ENCODE assay signal across 24 cellular contexts in genomic region chr6:79710127-79710526, GRCh38.
DNase-seq lines count a peak whose midpoint lies in the region; ATAC-seq and TF ChIP-seq lines count a peak whose summit lies in the region.
"Had no signal": no experiment of that assay in that cellular context is flagged by ENCODE, and none has a peak within 500 bp of the region (broad histone marks: within the 10 kb centered on the region; RNA-seq: fewer than 3 reads in every experiment).

No MANE protein-coding gene starts in this region.

- H3K27me3 ChIP-seq in dorsolateral prefrontal cortex, result no peaks in the 10 kb centered on the region
- no peaks in the 10 kb centered on the region for H3K27me3 ChIP-seq in CD8-positive, alpha-beta T cell (ENCODE audit: insufficient read depth, low read length)
- H3K27me3 ChIP-seq in tibial artery, result no peaks in the 10 kb centered on the region
- H3K27me3 ChIP-seq: BLaER1 treated with 17β-estradiol and CSF1 and Interleukin-3, amounts not matched to agents 10 nM and 100 nM had no signal

- intact Hi-C loops in dorsolateral prefrontal cortex (cut with DNase I) (loop anchor here (5.0 to 10.0 kb wide), 2 partner anchors 135 to 138 kb away; no protein-coding TSS in a partner anchor), mucosa of descending colon (cut with DNase I, micrococcal nuclease) (no loop called here), tibial artery (cut with DNase I; ENCODE audit: low total_unique reads) (loop anchor here (10.0 kb wide), 1 partner anchor 135 kb away; no protein-coding TSS in a partner anchor)
- intact Hi-C loops in CD8-positive, alpha-beta T cell (cut with DNase I, micrococcal nuclease), result loop anchor here in 1 of 2 experiments (5.0 kb wide), 1 partner anchor 63 kb away; no protein-coding TSS in a partner anchor

- H3K4me3 ChIP-seq in dorsolateral prefrontal cortex (no peak overlapping the region), mucosa of descending colon (no peak overlapping the region), tibial artery (no peak overlapping the region)
- H3K4me3 ChIP-seq in CD8-positive, alpha-beta T cell (ENCODE audit: low read depth, low read length), result no peak overlapping the region
- H3K4me3 ChIP-seq: BLaER1 treated with 17β-estradiol and CSF1 and Interleukin-3, amounts not matched to agents 10 nM and 100 nM; GM12878; left ventricle myocardium inferior; spleen; thoracic aorta had no signal

- POLR2A ChIA-PET in CD8-positive, alpha-beta T cell (lab: Charles Lee), result interaction anchor here (0.9 kb wide), 1 partner anchor 50 kb away, joined by 3 read pairs; no protein-coding TSS in a partner anchor

- H3K9me3 ChIP-seq in mucosa of descending colon (no peaks in the 10 kb centered on the region), tibial artery (no peaks in the 10 kb centered on the region)
- no peaks in the 10 kb centered on the region for H3K9me3 ChIP-seq in CD8-positive, alpha-beta T cell (ENCODE audit: low read length)
- H3K9me3 ChIP-seq: BLaER1 treated with 17β-estradiol and CSF1 and Interleukin-3, amounts not matched to agents 10 nM and 100 nM; left ventricle myocardium inferior; spleen; thoracic aorta had no signal

- TF ChIP-seq CTCF in dorsolateral prefrontal cortex (IDR thresholded peaks at IDR 0.05 in 54 of 56, conservative IDR thresholded peaks at IDR 0.05 in 2 of 56; ENCODE audit: low read depth in 1 of 56, partially characterized antibody in 56 of 56) (no peak), mucosa of descending colon (IDR thresholded peaks at IDR 0.05) (no peak), tibial artery (IDR thresholded peaks at IDR 0.05) (no peak)
- no peak for TF ChIP-seq CTCF in CD8-positive, alpha-beta T cell (IDR thresholded peaks at IDR 0.05)

- H3K4me1 ChIP-seq in mucosa of descending colon (ENCODE audit: low read depth) (no peaks in the 10 kb centered on the region), tibial artery (peaks cover 0 to 5% (median 0%) of the 10 kb centered on the region in 4 donors)
- peaks cover 11% of the 10 kb centered on the region for H3K4me1 ChIP-seq in CD8-positive, alpha-beta T cell (ENCODE audit: insufficient read depth, low read length)
- H3K4me1 ChIP-seq: BLaER1 treated with 17β-estradiol and CSF1 and Interleukin-3, amounts not matched to agents 10 nM and 100 nM; spleen had no signal

- H3K36me3 ChIP-seq in mucosa of descending colon (ENCODE audit: low read depth), result no peaks in the 10 kb centered on the region
- H3K36me3 ChIP-seq in CD8-positive, alpha-beta T cell (ENCODE audit: insufficient read depth, low read length), result no peaks in the 10 kb centered on the region
- no peaks in the 10 kb centered on the region for H3K36me3 ChIP-seq in tibial artery
- H3K36me3 ChIP-seq: BLaER1 treated with 17β-estradiol and CSF1 and Interleukin-3, amounts not matched to agents 10 nM and 100 nM; left ventricle myocardium inferior; spleen; thoracic aorta had no signal

- H3K4me1 Mint-ChIP-seq in CD8-positive, alpha-beta T cell (ENCODE audit: low read depth), result no peaks in the 10 kb centered on the region
- H3K4me1 Mint-ChIP-seq: natural killer cell had no signal

- peak overlapping the region in 31 of 59 donors; percentile 2 to 80 (median 40) for H3K27ac ChIP-seq in dorsolateral prefrontal cortex
- no peak overlapping the region for H3K27ac ChIP-seq in CD8-positive, alpha-beta T cell (ENCODE audit: low read depth, low read length)
- no peak overlapping the region for H3K27ac ChIP-seq in tibial artery
- H3K27ac ChIP-seq: BLaER1 treated with 17β-estradiol and CSF1 and Interleukin-3, amounts not matched to agents 10 nM and 100 nM; HL-60; left ventricle myocardium inferior; spleen; thoracic aorta had no signal

- no peak overlapping the region for H3K4me3 Mint-ChIP-seq in CD8-positive, alpha-beta T cell
- H3K4me3 Mint-ChIP-seq: mesothelial cell of epicardium; natural killer cell; T-helper 2 cell treated with Interferon-gamma antibody and Interleukin-4, amounts not matched to agents 5 μg/mL and 100 μg/mL, for 36 hours had no signal

- H3K9me3 Mint-ChIP-seq in CD8-positive, alpha-beta T cell, result no peaks in the 10 kb centered on the region
- H3K9me3 Mint-ChIP-seq: activated naive CD4-positive, alpha-beta T cell treated with anti-CD3 and anti-CD28 coated beads, Interleukin-2, amount 50 U/mL, for 72 hours; natural killer cell; T-helper 2 cell treated with Interferon-gamma antibody and Interleukin-4, amounts not matched to agents 5 μg/mL and 100 μg/mL, for 36 hours had no signal

- no peaks in the 10 kb centered on the region for H3K36me3 Mint-ChIP-seq in CD8-positive, alpha-beta T cell
- H3K36me3 Mint-ChIP-seq: activated naive CD4-positive, alpha-beta T cell treated with anti-CD3 and anti-CD28 coated beads, Interleukin-2, amount 50 U/mL, for 72 hours; natural killer cell had no signal

- H3K27me3 Mint-ChIP-seq in CD8-positive, alpha-beta T cell (ENCODE audit: low read depth), result peaks cover 6% of the 10 kb centered on the region

- CTCF ChIA-PET in CD8-positive, alpha-beta T cell (lab: Charles Lee), result interaction anchor here (1.2 kb wide), 1 partner anchor 139 kb away, joined by 3 read pairs; no protein-coding TSS in a partner anchor

- ATAC-seq in mucosa of descending colon, result peak; percentile 72
- no peak for ATAC-seq in CD8-positive, alpha-beta T cell
- ATAC-seq: activated naive CD4-positive, alpha-beta T cell treated with anti-CD3 and anti-CD28 coated beads, Interleukin-2, amount 50 U/mL, for 72 hours; GM12878 had no signal

- no peak overlapping the region for H3K27ac Mint-ChIP-seq in CD8-positive, alpha-beta T cell
- H3K27ac Mint-ChIP-seq: activated naive CD4-positive, alpha-beta T cell treated with anti-CD3 and anti-CD28 coated beads, Interleukin-2, amount 50 U/mL, for 72 hours; natural killer cell; T-helper 2 cell treated with Interferon-gamma antibody and Interleukin-4, amounts not matched to agents 5 μg/mL and 100 μg/mL, for 36 hours had no signal

- DNase-seq in DMS53 treated with DMSO at 0.1 percent for 48 hours (lab: John Stamatoyannopoulos, UW; ENCODE audit: unreplicated experiment) (peak; percentile 48), NCI-H510A treated with DMSO at 0.1 percent for 48 hours (lab: John Stamatoyannopoulos, UW) (peak; percentile 39), dorsolateral prefrontal cortex (no peak), mucosa of descending colon (peak in 2 of 3 donors; percentile 28 to 45), NCI-H2081 (lab: John Stamatoyannopoulos, UW) (no peak), tibial artery (no peak), HPDE6-E6E7 (ENCODE audit: extremely low spot score) (no peak)
- no peak for DNase-seq in CD8-positive, alpha-beta T cell
- DNase-seq: activated CD4-positive, alpha-beta T cell treated with anti-CD3 and anti-CD28 coated beads, Interleukin-2, amount 50 U/mL, for 1 hour; left ventricle myocardium inferior; natural killer cell; NCI-H1092; NCI-H2081 treated with DMSO at 0.1 percent for 48 hours; NCI-H524 treated with DMSO at 0.1 percent for 48 hours; spleen; stimulated activated CD4-positive, alpha-beta T cell treated with anti-CD3 and anti-CD28 coated beads, Interleukin-4, amount 100 ng/mL, for 24 hours; stimulated activated naive CD4-positive, alpha-beta T cell treated with Interleukin-2 at 50 U/mL for 16 hours had no signal

Comparison
In these comparisons a context has a peak if more than half of its experiments do, and no peak if none do; other contexts are left out.
1. DNase-seq: peak in DMS53 treated with DMSO at 0.1 percent for 48 hours (single experiment), NCI-H510A treated with DMSO at 0.1 percent for 48 hours (single experiment) and mucosa of descending colon (2 of 3); none in dorsolateral prefrontal cortex (0 of 10), NCI-H2081 (0 of 2), CD8-positive, alpha-beta T cell (0 of 7), tibial artery (0 of 2) and HPDE6-E6E7 (single experiment).
2. H3K27ac ChIP-seq: peak in dorsolateral prefrontal cortex (31 of 59); none in CD8-positive, alpha-beta T cell (single experiment) and tibial artery (0 of 2).
3. intact Hi-C loops: an anchor here in dorsolateral prefrontal cortex (5.0 to 10.0 kb wide) and tibial artery (10.0 kb wide); none called in mucosa of descending colon.